ENCODE assay signal across 8 cellular contexts in the genomic region with DNA sequence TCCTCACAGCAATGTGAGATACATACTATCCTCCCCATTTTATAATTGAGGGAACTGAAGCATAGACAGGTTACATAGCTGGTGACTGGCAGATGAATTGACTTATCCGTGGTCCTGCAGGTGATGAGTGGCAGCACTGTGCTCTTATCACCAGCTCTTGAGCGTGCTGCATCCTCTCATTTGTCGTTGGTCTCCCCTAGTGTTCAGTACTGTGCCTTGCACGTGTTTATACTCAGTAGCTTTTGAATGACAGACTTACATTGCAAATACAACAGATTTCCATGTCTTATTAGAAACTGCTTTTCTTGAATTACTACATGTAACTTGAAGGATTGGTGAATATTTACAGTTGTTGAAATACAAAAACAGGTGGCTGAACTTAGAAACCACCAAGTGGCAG. TPM values are rescaled to one million over a fixed set of nuclear protein-coding genes. Genes with fewer than 3 reads are reported as not detected.
DNase-seq lines count a peak whose midpoint lies in the region; ATAC-seq and TF ChIP-seq lines count a peak whose summit lies in the region.
"Not testable (repeated sequence)": the region's sequence is repeated elsewhere in the genome, so short reads cannot be mapped to it uniquely, and the experiment has no call there.

No MANE protein-coding gene starts in this region.

- DNase-seq in DND-41: peak; percentile 47
- DNase-seq in HT1080 (ENCODE audit: low read depth): peak; percentile 39
- DNase-seq in NT2/D1 (ENCODE audit: low read depth, low spot score): peak; percentile 35
- peak; percentile 57 for DNase-seq in activated CD4-positive, alpha-beta memory T cell treated with anti-CD3 and anti-CD28 coated beads for 36 hours
- DNase-seq in dermis blood vessel endothelial cell: peak; percentile 86
- not testable (repeated sequence) for DNase-seq in left lung
- DNase-seq in stimulated activated CD8-positive, alpha-beta memory T cell treated with anti-CD3 and anti-CD28 coated beads, Interleukin-7, amount 100 ng/mL, for 1 hour (ENCODE audit: low read depth in 2 of 2): peak; percentile 19 to 37

- H3K27ac Mint-ChIP-seq in activated CD4-positive, alpha-beta memory T cell treated with anti-CD3 and anti-CD28 coated beads for 36 hours: peak overlapping the region; percentile 19

- peaks cover 21% of the 10 kb centered on the region; the same call in 1 of the 2 replicates for H4K20me1 ChIP-seq in DND-41 (ENCODE audit: insufficient read depth, low read length)

- not testable (repeated sequence) for H3K9me3 ChIP-seq in DND-41 (ENCODE audit: insufficient read depth, low read length, severe bottlenecking); NT2/D1 (ENCODE audit: insufficient read depth, low read length); left lung

- not testable (repeated sequence) for H2AFZ ChIP-seq in DND-41 (ENCODE audit: low read depth, low read length)

- peaks cover 29% of the 10 kb centered on the region for H3K36me3 Mint-ChIP-seq in activated CD4-positive, alpha-beta memory T cell treated with anti-CD3 and anti-CD28 coated beads for 36 hours

- not testable (repeated sequence) for H3K4me2 ChIP-seq in DND-41 (ENCODE audit: insufficient read depth, low read length)

- H3K4me3 ChIP-seq in DND-41 (ENCODE audit: low read depth in 1 of 2, low read length in 2 of 2); NT2/D1 (ENCODE audit: insufficient read length, low read depth); left lung: not testable (repeated sequence)

- ATAC-seq in DND-41 (ENCODE audit: insufficient read depth, low read depth) (peak; percentile 95), GM21723 (IDR thresholded peaks at IDR 0.05; ENCODE audit: unreplicated experiment) (peak; percentile 75), left lung (peak; percentile 43)

- H3K27me3 Mint-ChIP-seq in activated CD4-positive, alpha-beta memory T cell treated with anti-CD3 and anti-CD28 coated beads for 36 hours: not testable (repeated sequence)

- intact Hi-C loops in activated CD4-positive, alpha-beta memory T cell treated with anti-CD3 and anti-CD28 coated beads for 36 hours (cut with micrococcal nuclease); left lung (cut with DNase I): not testable (repeated sequence)

- POLR2A ChIA-PET in activated CD4-positive, alpha-beta memory T cell treated with anti-CD3 and anti-CD28 coated beads for 36 hours (lab: Charles Lee): not testable (repeated sequence)

- H3K9me3 Mint-ChIP-seq in activated CD4-positive, alpha-beta memory T cell treated with anti-CD3 and anti-CD28 coated beads for 36 hours: not testable (repeated sequence)

- H3K9ac ChIP-seq in DND-41 (ENCODE audit: low read depth, low read length); NT2/D1 (ENCODE audit: insufficient read length, low read depth): not testable (repeated sequence)

- H3K4me3 Mint-ChIP-seq in activated CD4-positive, alpha-beta memory T cell treated with anti-CD3 and anti-CD28 coated beads for 36 hours: not testable (repeated sequence)

- H3K27me3 ChIP-seq in DND-41 (ENCODE audit: insufficient read depth, low read length, poor library complexity); NT2/D1 (ENCODE audit: insufficient read depth, insufficient read length); left lung: not testable (repeated sequence)

- peak; percentile 66 for TF ChIP-seq CTCF in DND-41 (IDR thresholded peaks at IDR 0.05; ENCODE audit: borderline replicate concordance, extremely low read depth, low read length, poor library complexity, severe bottlenecking)
- peak in 1 of 2 donors; percentile 35 for TF ChIP-seq CTCF in left lung (IDR thresholded peaks at IDR 0.05)

- H3K79me2 ChIP-seq in DND-41 (ENCODE audit: insufficient read depth, low read length): not testable (repeated sequence)

- not testable (repeated sequence) for H3K27ac ChIP-seq in DND-41 (ENCODE audit: low read length); left lung

- CTCF ChIA-PET in activated CD4-positive, alpha-beta memory T cell treated with anti-CD3 and anti-CD28 coated beads for 36 hours (lab: Charles Lee): interaction anchor here (1.2 kb wide), 1 partner anchor 660 kb away, joined by 6 read pairs; no protein-coding TSS in a partner anchor

- H3K36me3 ChIP-seq in DND-41 (ENCODE audit: insufficient read depth, low read length) (peaks cover 53% of the 10 kb centered on the region), NT2/D1 (ENCODE audit: insufficient read depth, insufficient read length, low read length) (peaks cover 66% of the 10 kb centered on the region), left lung (peaks cover 4 to 94% of the 10 kb centered on the region in 2 donors)

- not testable (repeated sequence) for H3K4me1 Mint-ChIP-seq in activated CD4-positive, alpha-beta memory T cell treated with anti-CD3 and anti-CD28 coated beads for 36 hours (ENCODE audit: low read depth)

- not testable (repeated sequence) for H3K4me1 ChIP-seq in DND-41 (ENCODE audit: insufficient read depth, low read length); NT2/D1 (ENCODE audit: insufficient read depth, insufficient read length)
- peaks cover 2 to 21% of the 10 kb centered on the region in 2 donors for H3K4me1 ChIP-seq in left lung

RNA-seq across cellular contexts. Expression of a gene that starts 33.7 kb away (rescaled TPM):
- total RNA-seq in HT1080 (2014; rRNA removed; shearing (Covaris generic)): 68.0 and 85.5 TPM in 2 replicates
- 51.7 and 58.0 TPM in 2 replicates for polyA plus RNA-seq in HT1080 (2015; cell fraction: cytosol; rRNA removed)
- polyA plus RNA-seq in HT1080 (2015; cell fraction: nucleus; rRNA removed): 18.6 and 18.8 TPM in 2 replicates
- 10 to 100 TPM; 50.3 to 50.4 TPM for total RNA-seq in activated CD4-positive, alpha-beta memory T cell treated with anti-CD3 and anti-CD28 coated beads for 36 hours
- total RNA-seq in dermis blood vessel endothelial cell (205 and 235 TPM in 2 replicates), left lung (10 to 100 TPM; 33.6 to 38.1 TPM)

RNA-seq across cellular contexts. Expression of a gene that starts 47.4 kb away (rescaled TPM):
- 32.4 and 42.1 TPM in 2 replicates for total RNA-seq in HT1080 (2014; rRNA removed; shearing (Covaris generic))
- 28.0 and 28.6 TPM in 2 replicates for polyA plus RNA-seq in HT1080 (2015; cell fraction: cytosol; rRNA removed)
- polyA plus RNA-seq in HT1080 (2015; cell fraction: nucleus; rRNA removed): 46.4 and 49.2 TPM in 2 replicates
- total RNA-seq in activated CD4-positive, alpha-beta memory T cell treated with anti-CD3 and anti-CD28 coated beads for 36 hours: 10 to 100 TPM; 53.7 to 55.6 TPM
- total RNA-seq in dermis blood vessel endothelial cell (119 and 124 TPM in 2 replicates), left lung (100 to 1,000 TPM; 103 to 111 TPM)

Comparison
In these comparisons a context has a peak if more than half of its experiments do, and no peak if none do; other contexts are left out.
1. ATAC-seq: peak in every context shown above with its lines; median percentile 95 in DND-41; 75 in GM21723; 43 in left lung.